ENCODE assay signal across 11 cellular contexts in the genomic region with DNA sequence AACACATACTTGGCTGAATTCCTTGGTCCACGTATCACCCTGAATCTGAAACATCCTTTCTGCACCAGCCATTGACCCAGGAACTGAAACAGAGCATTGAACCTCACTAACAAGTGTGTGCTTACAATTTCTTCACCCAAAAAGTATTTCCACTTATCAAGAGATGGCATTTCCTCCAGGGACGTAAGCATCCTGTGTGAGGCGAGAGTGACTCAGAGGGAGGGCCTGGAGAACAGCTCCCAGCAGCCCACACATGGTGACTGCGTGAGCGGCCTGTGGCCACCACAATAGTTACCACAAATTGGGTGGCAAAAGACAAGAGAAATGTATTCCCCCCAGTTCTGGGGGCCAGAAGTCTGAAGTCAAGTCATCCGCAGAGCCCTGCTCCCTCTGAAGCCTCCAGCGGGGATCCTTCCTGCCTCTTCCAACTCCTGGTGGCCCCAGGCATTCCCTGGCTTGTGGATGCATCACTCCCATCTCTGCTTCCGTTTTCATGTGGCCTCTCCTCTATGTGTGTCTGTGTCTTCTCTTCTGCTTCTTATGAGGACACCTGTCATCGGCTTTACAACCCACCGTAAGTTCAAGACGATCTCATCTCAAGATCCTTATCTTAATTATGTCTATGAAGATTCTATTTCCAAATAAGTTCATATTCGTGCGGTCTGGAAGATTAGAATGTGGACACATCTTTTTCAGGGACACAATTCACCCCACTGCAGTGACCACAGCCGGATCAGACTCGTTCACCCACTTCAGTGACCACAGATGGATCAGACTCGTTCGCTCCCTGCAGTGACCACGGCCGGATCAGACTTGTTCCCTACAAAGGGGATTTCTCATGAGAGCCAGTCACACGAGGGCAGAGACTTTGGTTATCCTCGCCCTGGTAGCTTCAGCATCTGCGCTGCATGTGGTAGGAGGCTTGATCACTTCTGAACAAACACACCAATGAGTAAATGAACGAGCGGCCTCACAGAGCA.
DNase-seq lines count a peak whose midpoint lies in the region; ATAC-seq, FAIRE-seq and TF ChIP-seq lines count a peak whose summit lies in the region.
"Had no signal": no experiment of that assay in that cellular context is flagged by ENCODE, and none has a peak within 500 bp of the region (broad histone marks: within the 10 kb centered on the region; RNA-seq: fewer than 3 reads in every experiment).

No MANE protein-coding gene starts in this region.

- no peak overlapping the region for H3K18ac ChIP-seq in H1 (ENCODE audit: extremely low read depth, low read length)

- no peak overlapping the region for H4K8ac ChIP-seq in H1 (ENCODE audit: extremely low read depth, insufficient read depth, low read length)

- H3K36me3 ChIP-seq in H1 (ENCODE audit: control insufficient read depth in 2 of 4, insufficient read depth in 4 of 4, low read length in 3 of 4) = no peaks in the 10 kb centered on the region

- no peak for ATAC-seq in activated CD8-positive, alpha-beta T cell treated with anti-CD3 and anti-CD28 coated beads for 36 hours
- ATAC-seq in activated CD8-positive, alpha-beta T cell treated with anti-CD3 and anti-CD28 coated beads, Interleukin-2, amount 10 ng/mL, durations not matched to agents 7 days and 5 days = no peak
- ATAC-seq in HG03460 (IDR thresholded peaks at IDR 0.05; ENCODE audit: unreplicated experiment) = no peak

- TF ChIP-seq POLR2A in H1 (IDR thresholded peaks at IDR 0.05; ENCODE audit: control extremely low read depth in 1 of 2, low read depth in 2 of 2, low read length in 2 of 2) = no peak

- H3K27me3 ChIP-seq in H1 (replicated peaks in 1 of 4; ENCODE audit: control insufficient read depth in 3 of 4, extremely low read depth in 1 of 4, insufficient read depth in 3 of 4, low read length in 3 of 4) = no peaks in the 10 kb centered on the region

- 90% methylated on average over 24 of the region's 24 CpGs; no CpG with 5 or more reads in 1 of the 2 experiments for WGBS in H1 (ENCODE audit: extremely low coverage in 1 of 2, insufficient coverage in 1 of 2, insufficient read length in 1 of 2, insufficient replicate concordance in 2 of 2, low coverage in 1 of 2, low lambda C conversion rate in 2 of 2, missing lambda C conversion rate in 1 of 2), 2 experiments

- H2BK120ac ChIP-seq in H1 (replicated peaks; ENCODE audit: low read depth, low read length) = no peak overlapping the region

- H3K27ac Mint-ChIP-seq in activated CD8-positive, alpha-beta T cell treated with anti-CD3 and anti-CD28 coated beads for 36 hours = no peak overlapping the region
- H3K27ac Mint-ChIP-seq in activated CD8-positive, alpha-beta T cell treated with anti-CD3 and anti-CD28 coated beads, Interleukin-2, amount 10 ng/mL, durations not matched to agents 7 days and 5 days = no peak overlapping the region

- H3K4me3 ChIP-seq in H1 (ENCODE audit: extremely low read depth in 1 of 4, insufficient read depth in 2 of 4, low read depth in 3 of 4, low read length in 4 of 4) = no peak overlapping the region

- H2BK20ac ChIP-seq in H1 (ENCODE audit: low read length) = no peak overlapping the region

- no peak overlapping the region for H3K4me2 ChIP-seq in H1 (ENCODE audit: insufficient read depth in 1 of 2, low read depth in 2 of 2, low read length in 2 of 2)

- TF ChIP-seq EP300 in H1 (IDR thresholded peaks at IDR 0.05; ENCODE audit: borderline replicate concordance in 1 of 2, low read depth in 2 of 2, low read length in 2 of 2) = no peak

- no peaks in the 10 kb centered on the region for H3K79me2 ChIP-seq in H1 (ENCODE audit: control insufficient read depth in 1 of 2, insufficient read depth in 2 of 2, low read length in 2 of 2)

- H4K20me1 ChIP-seq in H1 (replicated peaks in 1 of 2; ENCODE audit: control insufficient read depth in 1 of 2, insufficient read depth in 2 of 2, low read length in 2 of 2) = no peaks in the 10 kb centered on the region

- no peak overlapping the region for H3K9ac ChIP-seq in H1 (replicated peaks in 1 of 4; ENCODE audit: extremely low read depth in 1 of 4, low read depth in 3 of 4, low read length in 3 of 4)

- H3K27me3 Mint-ChIP-seq in activated CD8-positive, alpha-beta T cell treated with anti-CD3 and anti-CD28 coated beads for 36 hours = peaks cover 10% of the 10 kb centered on the region
- H3K27me3 Mint-ChIP-seq in activated CD8-positive, alpha-beta T cell treated with anti-CD3 and anti-CD28 coated beads, Interleukin-2, amount 10 ng/mL, durations not matched to agents 7 days and 5 days (ENCODE audit: low read depth) = no peaks in the 10 kb centered on the region

- no peak for FAIRE-seq in H1 (lab: Jason Lieb, UNC)

- no peaks in the 10 kb centered on the region; the same call in 1 of the 2 replicates for H3K23me2 ChIP-seq in H1 (ENCODE audit: low read depth, low read length)

- H2BK15ac ChIP-seq in H1 (ENCODE audit: low read length) = 0 out of 2 replicates have a peak overlapping the region, but pooled peaks have one; percentile 8

- no peak overlapping the region for H3K23ac ChIP-seq in H1 (ENCODE audit: insufficient read length)

- H3K9me3 Mint-ChIP-seq in activated CD8-positive, alpha-beta T cell treated with anti-CD3 and anti-CD28 coated beads for 36 hours = no peaks in the 10 kb centered on the region
- H3K9me3 Mint-ChIP-seq in activated CD8-positive, alpha-beta T cell treated with anti-CD3 and anti-CD28 coated beads, Interleukin-2, amount 10 ng/mL, durations not matched to agents 7 days and 5 days (ENCODE audit: insufficient read depth) = no peaks in the 10 kb centered on the region
- H3K9me3 Mint-ChIP-seq: brain had no signal

- no peak overlapping the region for H3K4me3 Mint-ChIP-seq in activated CD8-positive, alpha-beta T cell treated with anti-CD3 and anti-CD28 coated beads for 36 hours
- H3K4me3 Mint-ChIP-seq in activated CD8-positive, alpha-beta T cell treated with anti-CD3 and anti-CD28 coated beads, Interleukin-2, amount 10 ng/mL, durations not matched to agents 7 days and 5 days = no peak overlapping the region
- H3K4me3 Mint-ChIP-seq: brain had no signal

- no peak overlapping the region for H2AFZ ChIP-seq in H1 (ENCODE audit: low read length)

- H3K36me3 Mint-ChIP-seq in activated CD8-positive, alpha-beta T cell treated with anti-CD3 and anti-CD28 coated beads for 36 hours (ENCODE audit: low read depth) = no peaks in the 10 kb centered on the region
- H3K36me3 Mint-ChIP-seq in activated CD8-positive, alpha-beta T cell treated with anti-CD3 and anti-CD28 coated beads, Interleukin-2, amount 10 ng/mL, durations not matched to agents 7 days and 5 days (ENCODE audit: low read depth) = no peaks in the 10 kb centered on the region
- H3K36me3 Mint-ChIP-seq: brain had no signal

- POLR2A ChIA-PET in activated CD8-positive, alpha-beta T cell treated with anti-CD3 and anti-CD28 coated beads for 36 hours (lab: Charles Lee) = no interaction called here
- POLR2A ChIA-PET in activated CD8-positive, alpha-beta T cell treated with anti-CD3 and anti-CD28 coated beads, Interleukin-2, amount 10 ng/mL, durations not matched to agents 7 days and 5 days (lab: Charles Lee) = no interaction called here
- POLR2A ChIA-PET in RWPE1 (lab: Yijun Ruan, JAX; ENCODE audit: low non-redundant PET) = no interaction called here
- POLR2A ChIA-PET in H1 (lab: Charles Lee; ENCODE audit: partially characterized antibody) = no interaction called here

- intact Hi-C loops in activated CD8-positive, alpha-beta T cell treated with anti-CD3 and anti-CD28 coated beads for 36 hours (cut with micrococcal nuclease) = no loop called here

- CTCF ChIA-PET in activated CD8-positive, alpha-beta T cell treated with anti-CD3 and anti-CD28 coated beads for 36 hours (lab: Charles Lee) = no interaction called here
- CTCF ChIA-PET in activated CD8-positive, alpha-beta T cell treated with anti-CD3 and anti-CD28 coated beads, Interleukin-2, amount 10 ng/mL, durations not matched to agents 7 days and 5 days (lab: Charles Lee) = no interaction called here
- CTCF ChIA-PET in RWPE1 (lab: Yijun Ruan, JAX) (no interaction called here), H1 (lab: Charles Lee; ENCODE audit: partially characterized antibody) (interaction anchor here (1.1 to 1.4 kb wide), 3 partner anchors 8 to 48 kb away, joined by 3 to 4 read pairs (median 3); no protein-coding TSS in a partner anchor)

- H4K5ac ChIP-seq in H1 (ENCODE audit: insufficient read length, low read depth, low read length) = no peak overlapping the region

- H3K4me1 ChIP-seq in H1 (replicated peaks in 1 of 4; ENCODE audit: control insufficient read depth in 3 of 4, insufficient read depth in 4 of 4, low read length in 3 of 4) = no peaks in the 10 kb centered on the region; a peak in 1 of 7 replicates

- H3K9me3 ChIP-seq in H1 (ENCODE audit: insufficient read depth in 2 of 2, low read depth in 1 of 2, low read length in 1 of 2) = no peaks in the 10 kb centered on the region

- no peaks in the 10 kb centered on the region for H3K79me1 ChIP-seq in H1 (ENCODE audit: low read depth, low read length)

- no peak for TF ChIP-seq RAD21 in H1 (IDR thresholded peaks at IDR 0.05 in 1 of 2, conservative IDR thresholded peaks at IDR 0.05 in 1 of 2; ENCODE audit: low read depth in 2 of 2, low read length in 2 of 2)

- H3K4ac ChIP-seq in H1 (replicated peaks; ENCODE audit: insufficient read length, low read depth, low read length) = no peak overlapping the region

- H2BK5ac ChIP-seq in H1 (ENCODE audit: low read depth, low read length) = no peak overlapping the region

- H3K14ac ChIP-seq in H1 (ENCODE audit: insufficient read length) = no peak overlapping the region

- no peak for TF ChIP-seq CTCF in activated CD8-positive, alpha-beta T cell treated with anti-CD3 and anti-CD28 coated beads for 36 hours (IDR thresholded peaks at IDR 0.05)
- TF ChIP-seq CTCF in RWPE1 (conservative IDR thresholded peaks at IDR 0.05; ENCODE audit: low read depth) (no peak), H1 (IDR thresholded peaks at IDR 0.05; ENCODE audit: control extremely low read depth in 1 of 3, insufficient read depth in 1 of 3, low read depth in 1 of 3, low read length in 3 of 3) (no peak)

- DNase-seq in activated CD8-positive, alpha-beta T cell treated with anti-CD3 and anti-CD28 coated beads for 36 hours = peak; percentile 7
- no peak for DNase-seq in activated CD8-positive, alpha-beta T cell treated with anti-CD3 and anti-CD28 coated beads, Interleukin-2, amount 10 ng/mL, durations not matched to agents 7 days and 5 days
- peak; percentile 82 for DNase-seq in RWPE1 (ENCODE audit: low spot score)
- no peak for DNase-seq in H1 (ENCODE audit: low read depth in 1 of 2, low spot score in 2 of 2)
- DNase-seq in stimulated activated CD8-positive, alpha-beta memory T cell treated with anti-CD3 and anti-CD28 coated beads, Interleukin-4, amount 100 ng/mL, for 48 hours = peak; percentile 30
- DNase-seq in retina = no peak
- no peak for DNase-seq in NCI-H748 (lab: John Stamatoyannopoulos, UW; ENCODE audit: unreplicated experiment)
- DNase-seq: C1 segment of cervical spinal cord, RPMI8226 had no signal

- no peak overlapping the region; the same call in 1 of the 2 replicates for H2AK5ac ChIP-seq in H1 (ENCODE audit: low read depth, low read length)

- H3K56ac ChIP-seq in H1 (replicated peaks; ENCODE audit: insufficient read length, low read depth, low read length) = no peak overlapping the region

- H4K91ac ChIP-seq in H1 (replicated peaks; ENCODE audit: insufficient read length, low read length) = no peak overlapping the region

- H3K27ac ChIP-seq in RWPE1 (no peak overlapping the region), H1 (ENCODE audit: low read depth, low read length) (no peak overlapping the region)

- H3K4me1 Mint-ChIP-seq in activated CD8-positive, alpha-beta T cell treated with anti-CD3 and anti-CD28 coated beads for 36 hours (ENCODE audit: low read depth) = no peaks in the 10 kb centered on the region
- no peaks in the 10 kb centered on the region for H3K4me1 Mint-ChIP-seq in activated CD8-positive, alpha-beta T cell treated with anti-CD3 and anti-CD28 coated beads, Interleukin-2, amount 10 ng/mL, durations not matched to agents 7 days and 5 days (ENCODE audit: low read depth)
- H3K4me1 Mint-ChIP-seq: brain had no signal

- no peak overlapping the region for H2BK12ac ChIP-seq in H1 (ENCODE audit: low read depth, low read length)

Comparison
In these comparisons a context has a peak if more than half of its experiments do, and no peak if none do; other contexts are left out.
1. DNase-seq: peak in activated CD8-positive, alpha-beta T cell treated with anti-CD3 and anti-CD28 coated beads for 36 hours (single experiment), RWPE1 (single experiment) and stimulated activated CD8-positive, alpha-beta memory T cell treated with anti-CD3 and anti-CD28 coated beads, Interleukin-4, amount 100 ng/mL, for 48 hours (single experiment); none in activated CD8-positive, alpha-beta T cell treated with anti-CD3 and anti-CD28 coated beads, Interleukin-2, amount 10 ng/mL, durations not matched to agents 7 days and 5 days (single experiment), H1 (0 of 2), retina (single experiment) and NCI-H748 (single experiment).